In the genomic region with DNA sequence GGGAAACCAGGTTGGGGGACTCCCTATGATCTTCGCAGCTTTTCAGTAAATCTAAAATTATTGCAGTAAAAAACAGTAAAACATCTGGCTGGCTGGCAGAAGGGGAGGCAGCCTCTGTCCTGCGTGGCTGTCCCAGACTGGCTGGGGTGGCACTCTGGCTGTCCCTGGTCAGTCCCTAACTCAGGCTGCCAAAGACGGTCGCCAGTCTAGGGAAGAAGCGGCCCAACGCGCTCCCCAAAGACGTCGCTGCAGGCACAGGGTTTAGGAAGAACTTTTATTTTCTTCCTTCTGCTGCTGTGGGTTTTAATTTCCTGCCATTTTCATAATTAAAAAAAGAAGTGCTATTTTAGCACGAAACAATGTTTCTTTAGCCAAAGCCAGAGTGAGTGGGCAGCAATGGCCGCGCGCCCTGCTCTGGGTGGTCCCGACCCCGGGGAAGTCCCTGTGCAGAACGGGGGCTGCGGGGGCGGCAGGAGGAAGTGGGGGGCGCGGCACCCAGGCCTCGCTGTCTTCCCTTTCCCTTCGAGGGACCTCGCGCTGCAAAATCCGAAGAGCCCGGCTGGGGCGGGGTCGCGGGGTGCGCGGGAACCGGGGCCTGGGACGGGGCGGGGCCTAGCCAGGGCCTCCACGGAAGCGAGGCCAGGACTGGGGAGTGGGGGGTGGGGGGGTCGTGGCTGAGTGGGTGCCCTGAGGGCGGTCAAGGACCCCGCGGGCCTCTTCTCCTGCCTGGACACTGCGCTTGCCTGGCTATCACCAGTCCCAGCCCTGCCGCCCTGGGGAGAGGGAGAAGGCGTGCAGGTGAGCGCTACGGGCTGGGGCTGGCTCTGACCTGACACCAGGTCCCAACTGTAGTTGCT, we compare ENCODE assay signal across 8 cellular contexts. TPM values are rescaled to one million over a fixed set of nuclear protein-coding genes. Genes with fewer than 3 reads are reported as not detected.
A peak's percentile ranks its signal among the peaks of the same experiment; 100 is the strongest.
DNase-seq lines count a peak whose midpoint lies in the region; ATAC-seq and TF ChIP-seq lines count a peak whose summit lies in the region.

No MANE protein-coding gene starts in this region.

- H3K23ac ChIP-seq in IMR-90 (ENCODE audit: low read depth, low read length): no peak overlapping the region

- dilution Hi-C loops in IMR-90 (cut with HindIII; ENCODE audit: low sequenced_read_pairs, unreplicated experiment): no loop called here

- intact Hi-C loops in IMR-90 (cut with micrococcal nuclease): no loop called here

- no peak for TF ChIP-seq RAD21 in IMR-90 (IDR thresholded peaks at IDR 0.05; ENCODE audit: low read length)

- H3K18ac ChIP-seq in IMR-90 (ENCODE audit: low read depth, low read length): no peak overlapping the region

- H2AK5ac ChIP-seq in IMR-90 (ENCODE audit: low read depth, low read length): no peak overlapping the region; the same call in 1 of the 2 replicates

- 66% methylated on average over 4 of the region's 45 CpGs; no CpG with 5 or more reads in 1 of the 2 experiments for WGBS in IMR-90 (ENCODE audit: extremely low coverage in 2 of 2, insufficient read length in 1 of 2), 2 experiments

- peak overlapping the region; percentile 67 for H2AFZ ChIP-seq in IMR-90 (replicated peaks; ENCODE audit: low read length, poor library complexity)

- H3K4ac ChIP-seq in IMR-90 (ENCODE audit: low read depth, low read length): no peak overlapping the region

- no peak for TF ChIP-seq CTCF in AG10803 (conservative IDR thresholded peaks at IDR 0.05; ENCODE audit: low read length)
- no peak for TF ChIP-seq CTCF in IMR-90 (conservative IDR thresholded peaks at IDR 0.05; ENCODE audit: low read depth, low read length)

- H2BK5ac ChIP-seq in IMR-90 (ENCODE audit: low read depth, low read length, poor library complexity, severe bottlenecking): no peak overlapping the region

- no peak overlapping the region for H2BK15ac ChIP-seq in IMR-90 (ENCODE audit: low read depth, low read length)

- H3K4me3 ChIP-seq in AG10803 (ENCODE audit: low read length) (peak overlapping the region; percentile 33), IMR-90 (ENCODE audit: insufficient read depth, low read depth, low read length) (no peak overlapping the region), adipocyte (ENCODE audit: low read length) (peak overlapping the region; percentile 50), mononuclear cell (ENCODE audit: low read length) (peak overlapping the region; percentile 15)

- no peak overlapping the region for H3K9ac ChIP-seq in IMR-90 (ENCODE audit: low read depth, low read length)
- H3K9ac ChIP-seq in adipocyte (ENCODE audit: low read length): peak overlapping the region; percentile 64

- H2BK20ac ChIP-seq in IMR-90 (ENCODE audit: low read depth, low read length): no peak overlapping the region

- no peak overlapping the region for H3K14ac ChIP-seq in IMR-90 (replicated peaks; ENCODE audit: low read depth, low read length)

- H2AK9ac ChIP-seq in IMR-90 (replicated peaks; ENCODE audit: low read depth, low read length, poor library complexity): no peak overlapping the region

- CTCF ChIA-PET in IMR-90 (lab: Yijun Ruan, JAX): no interaction called here

- ATAC-seq in IMR-90 (ENCODE audit: low read depth) (no peak), GM21786 (IDR thresholded peaks at IDR 0.05; ENCODE audit: unreplicated experiment) (no peak), GM19324 (IDR thresholded peaks at IDR 0.05; ENCODE audit: low FRiP score, unreplicated experiment) (no peak)

- no peak overlapping the region for H4K8ac ChIP-seq in IMR-90 (ENCODE audit: low read depth in 2 of 2, low read length in 2 of 2)

- no peak overlapping the region for H4K5ac ChIP-seq in IMR-90 (ENCODE audit: low read depth, low read length)

- no peak overlapping the region for H3K4me2 ChIP-seq in IMR-90 (ENCODE audit: low read depth, low read length)

- H2BK120ac ChIP-seq in IMR-90 (ENCODE audit: low read depth, low read length): no peak overlapping the region

- no peaks in the 10 kb centered on the region for H3K36me3 ChIP-seq in IMR-90 (ENCODE audit: control insufficient read depth, insufficient read depth, low read length)
- no peaks in the 10 kb centered on the region for H3K36me3 ChIP-seq in adipocyte (ENCODE audit: control insufficient read depth, insufficient read depth, low read length, severe bottlenecking)

- DNase-seq in AG10803 (ENCODE audit: low read depth): no peak
- no peak for DNase-seq in IMR-90
- no peak for DNase-seq in adipocyte (ENCODE audit: low read depth)
- DNase-seq in NCI-H2081 treated with DMSO at 0.1 percent for 48 hours (lab: John Stamatoyannopoulos, UW): no peak
- DNase-seq in NOMO-1 treated with dmso at 0.1 percent for 144 hours (lab: John Stamatoyannopoulos, UW; ENCODE audit: unreplicated experiment): no peak

- no peak overlapping the region for H3K27ac ChIP-seq in IMR-90 (ENCODE audit: insufficient read depth, low read length)

- peaks cover 3 to 11% of the 10 kb centered on the region in 2 experiments for H3K79me1 ChIP-seq in IMR-90 (ENCODE audit: low read depth in 1 of 2, low read length in 2 of 2)

- no peak for TF ChIP-seq POLR2A in IMR-90 (IDR thresholded peaks at IDR 0.05; ENCODE audit: low read depth, low read length)

- BruUV-seq in IMR-90 (replicated peaks; lab: Mats Ljungman, UMichigan): no TSS peak

- H3K56ac ChIP-seq in IMR-90 (ENCODE audit: extremely low read depth, insufficient read depth, low read length): no peak overlapping the region

- H3K4me1 ChIP-seq in IMR-90 (ENCODE audit: control insufficient read depth, insufficient read depth, low read length) (peaks cover 3% of the 10 kb centered on the region), adipocyte (ENCODE audit: control insufficient read depth, insufficient read depth, low read length) (peaks cover 20% of the 10 kb centered on the region), mononuclear cell (ENCODE audit: insufficient read depth, low read length) (peaks cover 22% of the 10 kb centered on the region)

- no peaks in the 10 kb centered on the region for H4K20me1 ChIP-seq in IMR-90 (ENCODE audit: insufficient read depth, low read length)

- peaks cover 2% of the 10 kb centered on the region; the same call in 1 of the 2 replicates for H3K27me3 ChIP-seq in IMR-90 (ENCODE audit: control insufficient read depth, insufficient read depth, low read length)
- peaks cover 6% of the 10 kb centered on the region for H3K27me3 ChIP-seq in adipocyte (replicated peaks; ENCODE audit: control insufficient read depth, insufficient read depth, low read length)
- no peaks in the 10 kb centered on the region for H3K27me3 ChIP-seq in mononuclear cell (ENCODE audit: insufficient read depth, low read length)

- H3K9me1 ChIP-seq in IMR-90 (ENCODE audit: insufficient read depth, low read length): no peaks in the 10 kb centered on the region; the same call in 1 of the 2 replicates

- in situ Hi-C loops in IMR-90 (cut with MboI; ENCODE audit: low sequenced_read_pairs): no loop called here

- H3K9me3 ChIP-seq in IMR-90 (ENCODE audit: control insufficient read depth, insufficient read depth, low read length) (no peaks in the 10 kb centered on the region), adipocyte (ENCODE audit: control insufficient read depth, low read length) (no peaks in the 10 kb centered on the region), mononuclear cell (ENCODE audit: low read depth, low read length) (no peaks in the 10 kb centered on the region)

- H4K91ac ChIP-seq in IMR-90 (ENCODE audit: insufficient read depth, low read depth, low read length): no peak overlapping the region

- POLR2A ChIA-PET in IMR-90 (lab: Charles Lee; ENCODE audit: unreplicated experiment): no interaction called here

TF ChIP-seq in IMR-90, 13 proteins besides CTCF, POLR2A, EP300 and RAD21:
- TF ChIP-seq, protein P1, sequence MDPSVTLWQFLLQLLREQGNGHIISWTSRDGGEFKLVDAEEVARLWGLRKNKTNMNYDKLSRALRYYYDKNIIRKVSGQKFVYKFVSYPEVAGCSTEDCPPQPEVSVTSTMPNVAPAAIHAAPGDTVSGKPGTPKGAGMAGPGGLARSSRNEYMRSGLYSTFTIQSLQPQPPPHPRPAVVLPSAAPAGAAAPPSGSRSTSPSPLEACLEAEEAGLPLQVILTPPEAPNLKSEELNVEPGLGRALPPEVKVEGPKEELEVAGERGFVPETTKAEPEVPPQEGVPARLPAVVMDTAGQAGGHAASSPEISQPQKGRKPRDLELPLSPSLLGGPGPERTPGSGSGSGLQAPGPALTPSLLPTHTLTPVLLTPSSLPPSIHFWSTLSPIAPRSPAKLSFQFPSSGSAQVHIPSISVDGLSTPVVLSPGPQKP (IDR thresholded peaks at IDR 0.05; ENCODE audit: borderline replicate concordance, low read depth, low read length): no peak
- no peak for TF ChIP-seq RFX5 (IDR thresholded peaks at IDR 0.05; ENCODE audit: low read depth, low read length)
- no peak for TF ChIP-seq SMC3 (IDR thresholded peaks at IDR 0.05; ENCODE audit: low read depth, low read length)
- no peak for TF ChIP-seq USF2 (IDR thresholded peaks at IDR 0.05; ENCODE audit: low read depth, low read length)
- no peak for TF ChIP-seq MXI1 (IDR thresholded peaks at IDR 0.05; ENCODE audit: borderline replicate concordance, low read depth, low read length)

RNA-seq across cellular contexts. Expression of gene LETM1, which starts 6.3 kb away (rescaled TPM):
- total RNA-seq in IMR-90 (2012; rRNA removed) (49.3 and 68.0 TPM in 2 replicates), mononuclear cell (16.0 TPM)
- 25.0 and 28.2 TPM in 2 replicates for polyA plus RNA-seq in IMR-90 (2012; rRNA removed)
- polyA plus RNA-seq in IMR-90 (2012; cell fraction: cytosol; rRNA removed): 14.8 and 16.4 TPM in 2 replicates
- polyA plus RNA-seq in IMR-90 (2012; cell fraction: nucleus; rRNA removed; ENCODE audit: low replicate concordance): 60.7 and 127 TPM in 2 replicates

RNA-seq across cellular contexts. Expression of gene NSD2, which starts 8.9 kb away (rescaled TPM):
- total RNA-seq in IMR-90 (2012; rRNA removed) (62.2 and 68.1 TPM in 2 replicates), mononuclear cell (45.3 TPM)
- 29.4 and 35.9 TPM in 2 replicates for polyA plus RNA-seq in IMR-90 (2012; rRNA removed)
- polyA plus RNA-seq in IMR-90 (2012; cell fraction: cytosol; rRNA removed): 16.7 and 21.3 TPM in 2 replicates
- polyA plus RNA-seq in IMR-90 (2012; cell fraction: nucleus; rRNA removed; ENCODE audit: low replicate concordance): 73.1 and 75.4 TPM in 2 replicates
